26 cellular contexts compared by ENCODE assay signal in genomic region chr21:44740721-44741120, GRCh38. TPM values are rescaled to one million over a fixed set of nuclear protein-coding genes. Genes with fewer than 3 reads are reported as not detected.
"Had no signal": no experiment of that assay in that cellular context is flagged by ENCODE, and none has a peak within 500 bp of the region (broad histone marks: within the 10 kb centered on the region; RNA-seq: fewer than 3 reads in every experiment).

No MANE protein-coding gene starts in this region.

- H3K4me1 Mint-ChIP-seq: endodermal cell had no signal

- ATAC-seq: activated CD8-positive, alpha-beta T cell treated with anti-CD3 and anti-CD28 coated beads, Interleukin-2, amount 10 ng/mL, durations not matched to agents 7 days and 5 days; gastrocnemius medialis; left ventricle myocardium superior; pancreas; psoas muscle had no signal

- H3K9me3 ChIP-seq: neutrophil, pancreas had no signal

- H3K27me3 Mint-ChIP-seq: stimulated activated naive CD8-positive, alpha-beta T cell treated with anti-CD3 and anti-CD28 coated beads, Interleukin-15, Interleukin-2, amounts not matched to agents 100 ng/mL and 50 ng/mL, for 24 hours had no signal

- H3K4me3 Mint-ChIP-seq: activated CD8-positive, alpha-beta T cell treated with anti-CD3 and anti-CD28 coated beads, Interleukin-2, amount 10 ng/mL, durations not matched to agents 7 days and 5 days; activated naive CD4-positive, alpha-beta T cell treated with anti-CD3 and anti-CD28 coated beads for 36 hours; endodermal cell; nephron; stimulated activated naive CD8-positive, alpha-beta T cell treated with anti-CD3 and anti-CD28 coated beads, Interleukin-15, Interleukin-2, amounts not matched to agents 100 ng/mL and 50 ng/mL, for 24 hours had no signal

- H3K27me3 ChIP-seq: pancreas, right atrium auricular region, tibial artery had no signal

- DNase-seq: activated CD4-positive, alpha-beta T cell treated with anti-CD3 and anti-CD28 coated beads, Interleukin-2, amount 50 U/mL, for 1 hour; activated CD4-positive, CD25-positive, alpha-beta regulatory T cell treated with anti-CD3 and anti-CD28 coated beads, Interleukin-2, amount 50 U/mL, for 72 hours; activated CD8-positive, alpha-beta T cell treated with anti-CD3 and anti-CD28 coated beads, Interleukin-2, amount 10 ng/mL, durations not matched to agents 7 days and 5 days; activated naive CD4-positive, alpha-beta T cell treated with anti-CD3 and anti-CD28 coated beads for 36 hours; amygdala; cortex of kidney; endodermal cell; esophagus squamous epithelium; gastrocnemius medialis; hippocampal formation; left ventricle myocardium superior; mammary epithelial cell; midbrain; pancreas; psoas muscle; stimulated activated CD4-positive, alpha-beta T cell treated with anti-CD3 and anti-CD28 coated beads, Interleukin-12 subunit alpha, Interleukin-12 subunit beta, amount 100 ng/mL, for 4 hours; substantia nigra; tibial artery had no signal

- H3K27ac ChIP-seq: esophagus squamous epithelium, gastrocnemius medialis, neutrophil, pancreas, psoas muscle, right atrium auricular region, tibial artery had no signal

- H3K4me1 ChIP-seq: esophagus squamous epithelium, gastrocnemius medialis, pancreas, psoas muscle, right atrium auricular region, tibial artery had no signal

- H3K9me3 Mint-ChIP-seq: activated naive CD4-positive, alpha-beta T cell treated with anti-CD3 and anti-CD28 coated beads for 36 hours; stimulated activated naive CD8-positive, alpha-beta T cell treated with anti-CD3 and anti-CD28 coated beads, Interleukin-15, Interleukin-2, amounts not matched to agents 100 ng/mL and 50 ng/mL, for 24 hours had no signal

- H3K27ac Mint-ChIP-seq: activated CD8-positive, alpha-beta T cell treated with anti-CD3 and anti-CD28 coated beads, Interleukin-2, amount 10 ng/mL, durations not matched to agents 7 days and 5 days; activated naive CD4-positive, alpha-beta T cell treated with anti-CD3 and anti-CD28 coated beads for 36 hours; endodermal cell; stimulated activated naive CD8-positive, alpha-beta T cell treated with anti-CD3 and anti-CD28 coated beads, Interleukin-15, Interleukin-2, amounts not matched to agents 100 ng/mL and 50 ng/mL, for 24 hours had no signal

- H3K4me3 ChIP-seq: esophagus squamous epithelium, gastrocnemius medialis, pancreas, psoas muscle, right atrium auricular region, tibial artery had no signal

- H3K36me3 ChIP-seq: esophagus squamous epithelium, gastrocnemius medialis, neutrophil, pancreas, right atrium auricular region, tibial artery had no signal

RNA-seq across cellular contexts. Expression of gene TSPEAR, which starts 29.3 kb away (rescaled TPM):
- total RNA-seq: activated CD8-positive, alpha-beta T cell treated with anti-CD3 and anti-CD28 coated beads, Interleukin-2, amount 10 ng/mL, durations not matched to agents 7 days and 5 days; activated naive CD4-positive, alpha-beta T cell treated with anti-CD3 and anti-CD28 coated beads for 36 hours; esophagus squamous epithelium; gastrocnemius medialis; mammary epithelial cell; psoas muscle; right atrium auricular region; skeletal muscle tissue; T-helper 2 cell treated with Interferon-gamma antibody and Interleukin-4, amounts not matched to agents 100 ng/mL and 5 ng/mL, for 36 hours had no signal

RNA-seq across cellular contexts. Expression of gene KRTAP10-12, which starts 43.7 kb away (rescaled TPM):
- total RNA-seq: activated CD8-positive, alpha-beta T cell treated with anti-CD3 and anti-CD28 coated beads, Interleukin-2, amount 10 ng/mL, durations not matched to agents 7 days and 5 days; activated naive CD4-positive, alpha-beta T cell treated with anti-CD3 and anti-CD28 coated beads for 36 hours; cerebellum; endodermal cell; esophagus squamous epithelium; gastrocnemius medialis; left ventricle myocardium superior; mammary epithelial cell; pancreas; psoas muscle; right atrium auricular region; skeletal muscle tissue; T-helper 2 cell treated with Interferon-gamma antibody and Interleukin-4, amounts not matched to agents 100 ng/mL and 5 ng/mL, for 36 hours; urinary bladder had no signal

RNA-seq across cellular contexts. Expression of gene KRTAP12-1, which starts 58.8 kb away (rescaled TPM):
- total RNA-seq: activated CD8-positive, alpha-beta T cell treated with anti-CD3 and anti-CD28 coated beads, Interleukin-2, amount 10 ng/mL, durations not matched to agents 7 days and 5 days; activated naive CD4-positive, alpha-beta T cell treated with anti-CD3 and anti-CD28 coated beads for 36 hours; cerebellum; endodermal cell; esophagus squamous epithelium; gastrocnemius medialis; left ventricle myocardium superior; mammary epithelial cell; pancreas; psoas muscle; right atrium auricular region; skeletal muscle tissue; T-helper 2 cell treated with Interferon-gamma antibody and Interleukin-4, amounts not matched to agents 100 ng/mL and 5 ng/mL, for 36 hours; urinary bladder had no signal
